Comparison of ENCODE assay signal across 12 cellular contexts in the genomic region with DNA sequence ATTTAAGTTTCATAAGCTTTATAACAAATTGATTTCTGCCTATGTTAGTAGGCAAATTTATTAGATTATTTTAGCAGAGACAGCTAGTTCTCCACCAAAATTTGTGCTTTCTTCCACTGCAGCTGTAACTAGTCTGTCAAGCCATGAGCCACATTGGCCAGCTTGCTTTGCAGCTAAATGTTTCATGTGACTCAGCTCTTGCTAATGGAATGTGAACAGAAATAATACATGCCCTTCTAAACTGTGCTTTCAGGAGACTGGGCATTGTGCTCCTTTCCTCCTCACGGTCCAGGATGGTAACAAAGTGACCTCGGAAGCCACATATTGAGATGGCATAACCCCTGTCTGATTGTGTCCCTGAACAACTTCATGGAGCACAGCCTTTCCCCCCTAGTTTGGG. TPM values are rescaled to one million over a fixed set of nuclear protein-coding genes. Genes with fewer than 3 reads are reported as not detected.
DNase-seq lines count a peak whose midpoint lies in the region; ATAC-seq, FAIRE-seq and TF ChIP-seq lines count a peak whose summit lies in the region.
"Had no signal": no experiment of that assay in that cellular context is flagged by ENCODE, and none has a peak within 500 bp of the region (broad histone marks: within the 10 kb centered on the region; RNA-seq: fewer than 3 reads in every experiment).

No MANE protein-coding gene starts in this region.

- FAIRE-seq in frontal cortex (lab: Jason Lieb, UNC): no peak
- FAIRE-seq: GM19239 had no signal

- H3K27me3 ChIP-seq in GM23338 (ENCODE audit: insufficient read depth) (no peaks in the 10 kb centered on the region), left ventricle myocardium inferior (ENCODE audit: low read depth) (no peaks in the 10 kb centered on the region), skeletal muscle tissue (ENCODE audit: control insufficient read depth in 3 of 3, insufficient read depth in 3 of 3, low read length in 3 of 3) (no peaks in the 10 kb centered on the region)

- in situ Hi-C loops in astrocyte of the spinal cord (cut with HindIII; ENCODE audit: low sequenced_read_pairs): no loop called here

- no peaks in the 10 kb centered on the region for H3K4me1 Mint-ChIP-seq in GM23338
- H3K4me1 Mint-ChIP-seq in T-helper 2 cell treated with Interferon-gamma antibody and Interleukin-4, amounts not matched to agents 5 μg/mL and 100 μg/mL, for 36 hours (ENCODE audit: low read depth): no peaks in the 10 kb centered on the region
- H3K4me1 Mint-ChIP-seq: H9 had no signal

- H3K79me2 ChIP-seq in GM23338 (replicated peaks; ENCODE audit: insufficient read depth): no peaks in the 10 kb centered on the region

- H2AFZ ChIP-seq in GM23338: 0 out of 2 replicates have a peak overlapping the region, but pooled peaks have one; percentile 29

- ATAC-seq in GM23338: no peak
- no peak for ATAC-seq in HG02798 (IDR thresholded peaks at IDR 0.05; ENCODE audit: poor library complexity, unreplicated experiment)

- H4K20me1 ChIP-seq in GM23338 (replicated peaks; ENCODE audit: insufficient read depth): no peaks in the 10 kb centered on the region

- no peaks in the 10 kb centered on the region for H3F3A ChIP-seq in GM23338 (replicated peaks; ENCODE audit: low read depth)

- DNase-seq in GM23338 (ENCODE audit: low spot score) (no peak), astrocyte of the spinal cord (ENCODE audit: low read depth, low spot score) (peak; percentile 59), left ventricle myocardium inferior (no peak), frontal cortex (ENCODE audit: low spot score in 2 of 2) (no peak)
- DNase-seq in T-helper 2 cell treated with Interferon-gamma antibody and Interleukin-4, amounts not matched to agents 5 μg/mL and 100 μg/mL, for 36 hours (ENCODE audit: low spot score): no peak
- DNase-seq: COR-L47; H9; stimulated activated CD4-positive, alpha-beta T cell treated with anti-CD3 and anti-CD28 coated beads, Interleukin-12 subunit alpha, Interleukin-12 subunit beta, amount 100 ng/mL, for 4 hours had no signal

- no peak overlapping the region for H3K27ac Mint-ChIP-seq in GM23338
- no peak overlapping the region for H3K27ac Mint-ChIP-seq in T-helper 2 cell treated with Interferon-gamma antibody and Interleukin-4, amounts not matched to agents 5 μg/mL and 100 μg/mL, for 36 hours
- H3K27ac Mint-ChIP-seq: T-helper 1 cell treated with Interleukin-12 subunit alpha and Interleukin-12 subunit beta and Interleukin-4 antibody, amounts not matched to agents 30 μg/mL and 1 μg/mL, for 36 hours had no signal

- no peaks in the 10 kb centered on the region for H3K36me3 Mint-ChIP-seq in GM23338 (ENCODE audit: low read depth)
- H3K36me3 Mint-ChIP-seq in T-helper 2 cell treated with Interferon-gamma antibody and Interleukin-4, amounts not matched to agents 5 μg/mL and 100 μg/mL, for 36 hours (ENCODE audit: low read depth): no peaks in the 10 kb centered on the region

- peaks cover 2% of the 10 kb centered on the region for H3K27me3 Mint-ChIP-seq in GM23338 (ENCODE audit: insufficient read depth, low read depth, poor library complexity)
- H3K27me3 Mint-ChIP-seq in T-helper 2 cell treated with Interferon-gamma antibody and Interleukin-4, amounts not matched to agents 5 μg/mL and 100 μg/mL, for 36 hours (ENCODE audit: low read depth): peaks cover 28% of the 10 kb centered on the region

- H3K9me3 ChIP-seq in left ventricle myocardium inferior (replicated peaks): no peaks in the 10 kb centered on the region
- H3K9me3 ChIP-seq in skeletal muscle tissue (ENCODE audit: control insufficient read depth in 3 of 3, low read length in 3 of 3): no peaks in the 10 kb centered on the region

- no peak overlapping the region for H3K4me3 Mint-ChIP-seq in GM23338
- no peak overlapping the region for H3K4me3 Mint-ChIP-seq in T-helper 2 cell treated with Interferon-gamma antibody and Interleukin-4, amounts not matched to agents 5 μg/mL and 100 μg/mL, for 36 hours
- H3K4me3 Mint-ChIP-seq: H9; T-helper 1 cell treated with Interleukin-12 subunit alpha and Interleukin-12 subunit beta and Interleukin-4 antibody, amounts not matched to agents 30 μg/mL and 1 μg/mL, for 36 hours had no signal

- H3K36me3 ChIP-seq in GM23338 (ENCODE audit: insufficient read depth): no peaks in the 10 kb centered on the region
- no peaks in the 10 kb centered on the region for H3K36me3 ChIP-seq in left ventricle myocardium inferior
- no peaks in the 10 kb centered on the region for H3K36me3 ChIP-seq in skeletal muscle tissue (ENCODE audit: control insufficient read depth in 3 of 3, insufficient read depth in 3 of 3, low read length in 3 of 3)

- H3K4me1 ChIP-seq in GM23338 (ENCODE audit: insufficient read depth) (no peaks in the 10 kb centered on the region), left ventricle myocardium inferior (peaks cover 9% of the 10 kb centered on the region), skeletal muscle tissue (ENCODE audit: control insufficient read depth in 3 of 3, insufficient read depth in 3 of 3, low read length in 3 of 3) (peaks cover 3 to 9% (median 4%) of the 10 kb centered on the region in 3 donors)

- no peak for TF ChIP-seq CTCF in GM23338 (conservative IDR thresholded peaks at IDR 0.05; ENCODE audit: low read depth in 2 of 2)
- no peak for TF ChIP-seq CTCF in astrocyte of the spinal cord (IDR thresholded peaks at IDR 0.05; ENCODE audit: low read depth, low read length)
- TF ChIP-seq CTCF in left ventricle myocardium inferior (IDR thresholded peaks at IDR 0.05; ENCODE audit: borderline replicate concordance): no peak

- H3K4me3 ChIP-seq in GM23338: no peak overlapping the region
- H3K4me3 ChIP-seq in astrocyte of the spinal cord (ENCODE audit: low read depth, low read length): no peak overlapping the region
- no peak overlapping the region for H3K4me3 ChIP-seq in left ventricle myocardium inferior
- no peak overlapping the region for H3K4me3 ChIP-seq in skeletal muscle tissue (ENCODE audit: low read length in 3 of 3)

- no peak overlapping the region for H3K4me2 ChIP-seq in GM23338

- H3K27ac ChIP-seq in GM23338 (ENCODE audit: low read depth): no peak overlapping the region
- peak overlapping the region; percentile 49 for H3K27ac ChIP-seq in left ventricle myocardium inferior (replicated peaks)
- H3K27ac ChIP-seq in skeletal muscle tissue (ENCODE audit: low read depth, low read length): peak overlapping the region; percentile 8

- intact Hi-C loops in left ventricle myocardium inferior (cut with micrococcal nuclease): no loop called here

- no peaks in the 10 kb centered on the region for H3K9me2 ChIP-seq in GM23338 (ENCODE audit: insufficient read depth)

- no peaks in the 10 kb centered on the region; the same call in 2 of the 3 replicates for H3K9me3 Mint-ChIP-seq in GM23338
- H3K9me3 Mint-ChIP-seq in T-helper 2 cell treated with Interferon-gamma antibody and Interleukin-4, amounts not matched to agents 5 μg/mL and 100 μg/mL, for 36 hours: no peaks in the 10 kb centered on the region
- H3K9me3 Mint-ChIP-seq: H9; T-helper 1 cell treated with Interleukin-12 subunit alpha and Interleukin-12 subunit beta and Interleukin-4 antibody, amounts not matched to agents 30 μg/mL and 1 μg/mL, for 36 hours had no signal

- peak overlapping the region in 1 of 3 donors; percentile 40 for H3K9ac ChIP-seq in skeletal muscle tissue (ENCODE audit: low read depth in 1 of 3, low read length in 3 of 3)

TF ChIP-seq in GM23338, 12 proteins besides CTCF, POLR2A, EP300 and RAD21 (continues in another document):
- no peak for TF ChIP-seq JUNB (IDR thresholded peaks at IDR 0.05; ENCODE audit: unreplicated experiment)
- no peak for TF ChIP-seq EZH2phosphoT487 (IDR thresholded peaks at IDR 0.05; ENCODE audit: unreplicated experiment)
- no peak for TF ChIP-seq POLR2AphosphoS5 (IDR thresholded peaks at IDR 0.05; ENCODE audit: low read depth)
- TF ChIP-seq, protein P1, sequence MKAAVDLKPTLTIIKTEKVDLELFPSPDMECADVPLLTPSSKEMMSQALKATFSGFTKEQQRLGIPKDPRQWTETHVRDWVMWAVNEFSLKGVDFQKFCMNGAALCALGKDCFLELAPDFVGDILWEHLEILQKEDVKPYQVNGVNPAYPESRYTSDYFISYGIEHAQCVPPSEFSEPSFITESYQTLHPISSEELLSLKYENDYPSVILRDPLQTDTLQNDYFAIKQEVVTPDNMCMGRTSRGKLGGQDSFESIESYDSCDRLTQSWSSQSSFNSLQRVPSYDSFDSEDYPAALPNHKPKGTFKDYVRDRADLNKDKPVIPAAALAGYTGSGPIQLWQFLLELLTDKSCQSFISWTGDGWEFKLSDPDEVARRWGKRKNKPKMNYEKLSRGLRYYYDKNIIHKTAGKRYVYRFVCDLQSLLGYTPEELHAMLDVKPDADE (IDR thresholded peaks at IDR 0.05): no peak
- TF ChIP-seq EZH2 (IDR thresholded peaks at IDR 0.05; ENCODE audit: low read depth, unreplicated experiment): no peak

RNA-seq across cellular contexts. Expression of a gene that starts 51.4 kb away (rescaled TPM):
- total RNA-seq in GM23338 (2014; rRNA removed; shearing (Covaris generic)): 32.2 and 36.2 TPM in 2 replicates
- 17.0 and 17.8 TPM in 2 replicates for polyA plus RNA-seq in GM23338 (2016; fragmentation: Nextera tagmentation; extraction: Ambion mirVana)
- total RNA-seq in left ventricle myocardium inferior: 130 TPM
- 25.6 TPM for total RNA-seq in skeletal muscle tissue
- total RNA-seq in frontal cortex: 36.3 TPM
